11 cellular contexts compared by ENCODE assay signal in the genomic region with DNA sequence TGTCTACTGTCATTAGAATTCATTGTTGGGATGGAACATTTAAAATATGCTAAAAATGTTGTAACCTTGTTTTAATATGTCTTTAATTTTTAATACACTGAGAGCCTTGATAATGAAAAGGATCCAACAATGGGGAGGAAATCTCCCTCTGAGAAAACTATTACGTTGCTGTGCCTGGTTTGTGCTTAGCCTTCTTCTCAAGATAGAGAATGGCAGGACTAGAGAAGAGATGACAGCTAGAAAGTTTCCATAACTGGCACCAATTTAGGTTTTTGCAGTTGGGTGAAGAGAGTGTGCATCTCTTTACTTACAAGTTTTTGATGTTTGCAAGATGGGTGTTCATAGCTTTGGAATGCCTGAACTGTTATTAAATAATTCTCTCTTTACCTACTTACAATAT. TPM values are rescaled to one million over a fixed set of nuclear protein-coding genes. Genes with fewer than 3 reads are reported as not detected.
"Had no signal": no experiment of that assay in that cellular context is flagged by ENCODE, and none has a peak within 500 bp of the region (broad histone marks: within the 10 kb centered on the region; RNA-seq: fewer than 3 reads in every experiment).

No MANE protein-coding gene starts in this region.

- ATAC-seq: GM23338, HepG2 had no signal

- H3K4me2 ChIP-seq: GM23338, KMS-11 had no signal

- H3K27ac ChIP-seq: HL-60, KMS-11 had no signal

- H3K4me3 ChIP-seq: GM23338 had no signal

- DNase-seq: H9, HCEC 1CT, Karpas-422, KBM-7 had no signal

- FAIRE-seq: H1, H54, HepG2 had no signal

RNA-seq across cellular contexts. Expression of a gene that starts 42.6 kb away (rescaled TPM):
- polyA plus RNA-seq: HepG2, IgD-negative memory B cell had no signal
